Comparison of ENCODE assay signal across 8 cellular contexts in genomic region chr3:102329561-102329960, GRCh38.
"Had no signal": no experiment of that assay in that cellular context is flagged by ENCODE, and none has a peak within 500 bp of the region (broad histone marks: within the 10 kb centered on the region; RNA-seq: fewer than 3 reads in every experiment).

No MANE protein-coding gene starts in this region.

- H3K4me3 ChIP-seq: GM12878 had no signal

- ATAC-seq: GM12878 had no signal

- FAIRE-seq: G401.6, GM12878, GM12891, GM12892, GM18507, GM19239 had no signal

- DNase-seq: GDM1, GF-D8 had no signal
